Comparison of ENCODE assay signal across 9 cellular contexts in genomic region chr9:37293664-37294524, GRCh38.
DNase-seq lines count a peak whose midpoint lies in the region; ATAC-seq and TF ChIP-seq lines count a peak whose summit lies in the region.
"Had no signal": no experiment of that assay in that cellular context is flagged by ENCODE, and none has a peak within 500 bp of the region (broad histone marks: within the 10 kb centered on the region; RNA-seq: fewer than 3 reads in every experiment).

No MANE protein-coding gene starts in this region.

- H3K27ac ChIP-seq in sigmoid colon = no peak overlapping the region

- peak overlapping the region; percentile 44 to 81 (median 64) for H3K4me3 Mint-ChIP-seq in IgD-negative memory B cell
- no peak overlapping the region for H3K4me3 Mint-ChIP-seq in activated T-helper 1 cell treated with anti-CD3 and anti-CD28 coated beads, Interleukin-12 subunit alpha, Interleukin-12 subunit beta, Interleukin-2, Interleukin-4 antibody, amounts not matched to agents 30 ng/mL and 10 ng/mL and 1 ng/mL, durations not matched to agents 14 hours and 24 hours and 36 hours
- H3K4me3 Mint-ChIP-seq in effector memory CD8-positive, alpha-beta T cell = no peak overlapping the region
- H3K4me3 Mint-ChIP-seq: dendritic cell treated with granulocyte-macrophage colony-stimulating factor and Interleukin-4, amounts not matched to agents 40 ng/mL and 50 ng/mL, for 4 days had no signal

- intact Hi-C loops in sigmoid colon (cut with DNase I) = no loop called here
- intact Hi-C loops in activated T-helper 1 cell treated with anti-CD3 and anti-CD28 coated beads, Interleukin-12 subunit alpha, Interleukin-12 subunit beta, Interleukin-2, Interleukin-4 antibody, amounts not matched to agents 30 ng/mL and 10 ng/mL and 1 ng/mL, durations not matched to agents 14 hours and 24 hours and 36 hours (cut with micrococcal nuclease) = no loop called here

- H3K4me3 ChIP-seq in fibroblast of mammary gland (ENCODE audit: control insufficient read depth, low read depth, low read length) (no peak overlapping the region), sigmoid colon (no peak overlapping the region)

- H3K36me3 Mint-ChIP-seq in IgD-negative memory B cell = peaks cover 2% of the 10 kb centered on the region
- peaks cover 9% of the 10 kb centered on the region for H3K36me3 Mint-ChIP-seq in activated T-helper 1 cell treated with anti-CD3 and anti-CD28 coated beads, Interleukin-12 subunit alpha, Interleukin-12 subunit beta, Interleukin-2, Interleukin-4 antibody, amounts not matched to agents 30 ng/mL and 10 ng/mL and 1 ng/mL, durations not matched to agents 14 hours and 24 hours and 36 hours (ENCODE audit: low read depth)
- H3K36me3 Mint-ChIP-seq in effector memory CD8-positive, alpha-beta T cell (ENCODE audit: insufficient read depth) = peaks cover 3% of the 10 kb centered on the region

- TF ChIP-seq CTCF in GM10266 (IDR thresholded peaks at IDR 0.05; ENCODE audit: control insufficient read depth, insufficient read depth, low read depth, missing control alignments) = no peak
- no peak for TF ChIP-seq CTCF in fibroblast of mammary gland (conservative IDR thresholded peaks at IDR 0.05; ENCODE audit: control insufficient read depth, insufficient read depth, low read depth, low read length)
- no peak for TF ChIP-seq CTCF in sigmoid colon (IDR thresholded peaks at IDR 0.05)

- ATAC-seq in GM21423 (IDR thresholded peaks at IDR 0.05; ENCODE audit: unreplicated experiment) = peak; percentile 57
- ATAC-seq in effector memory CD8-positive, alpha-beta T cell (replicated peaks) = no peak

- DNase-seq in GM10266 (ENCODE audit: extremely low spot score) (peak; percentile 23), fibroblast of mammary gland (ENCODE audit: low read depth) (peak; percentile 75), sigmoid colon (no peak), NCI-H748 treated with DMSO at 0.1 percent for 48 hours (lab: John Stamatoyannopoulos, UW) (no peak)
- no peak for DNase-seq in activated T-helper 1 cell treated with anti-CD3 and anti-CD28 coated beads, Interleukin-12 subunit alpha, Interleukin-12 subunit beta, Interleukin-2, Interleukin-4 antibody, amounts not matched to agents 30 ng/mL and 10 ng/mL and 1 ng/mL, durations not matched to agents 14 hours and 24 hours and 36 hours (ENCODE audit: low spot score)
- no peak for DNase-seq in effector memory CD8-positive, alpha-beta T cell

- H3K4me1 ChIP-seq in sigmoid colon = peaks cover 0 to 29% (median 5%) of the 10 kb centered on the region in 4 donors

- no peaks in the 10 kb centered on the region for H3K27me3 ChIP-seq in sigmoid colon

- peak overlapping the region; percentile 63 to 94 (median 71) for H3K27ac Mint-ChIP-seq in IgD-negative memory B cell
- no peak overlapping the region for H3K27ac Mint-ChIP-seq in activated T-helper 1 cell treated with anti-CD3 and anti-CD28 coated beads, Interleukin-12 subunit alpha, Interleukin-12 subunit beta, Interleukin-2, Interleukin-4 antibody, amounts not matched to agents 30 ng/mL and 10 ng/mL and 1 ng/mL, durations not matched to agents 14 hours and 24 hours and 36 hours
- peak overlapping the region in 1 of 2 donors; percentile 71 for H3K27ac Mint-ChIP-seq in effector memory CD8-positive, alpha-beta T cell
- H3K27ac Mint-ChIP-seq: dendritic cell treated with granulocyte-macrophage colony-stimulating factor and Interleukin-4, amounts not matched to agents 40 ng/mL and 50 ng/mL, for 4 days had no signal

- H3K36me3 ChIP-seq in sigmoid colon = no peaks in the 10 kb centered on the region

- no peak for TF ChIP-seq POLR2A in sigmoid colon (IDR thresholded peaks at IDR 0.05)

- no peaks in the 10 kb centered on the region for H3K9me3 ChIP-seq in sigmoid colon

- H3K4me1 Mint-ChIP-seq in IgD-negative memory B cell = peaks cover 64 to 72% (median 70%) of the 10 kb centered on the region in 3 donors
- peaks cover 43% of the 10 kb centered on the region for H3K4me1 Mint-ChIP-seq in activated T-helper 1 cell treated with anti-CD3 and anti-CD28 coated beads, Interleukin-12 subunit alpha, Interleukin-12 subunit beta, Interleukin-2, Interleukin-4 antibody, amounts not matched to agents 30 ng/mL and 10 ng/mL and 1 ng/mL, durations not matched to agents 14 hours and 24 hours and 36 hours (ENCODE audit: low read depth)
- peaks cover 15 to 42% of the 10 kb centered on the region in 2 donors for H3K4me1 Mint-ChIP-seq in effector memory CD8-positive, alpha-beta T cell (ENCODE audit: low read depth in 2 of 2)

- WGBS in sigmoid colon, 2 donors = 50 to 79% methylated on average over 3 of the region's 3 CpGs

- no peak for TF ChIP-seq EP300 in sigmoid colon (IDR thresholded peaks at IDR 0.05)

- H3K9me3 Mint-ChIP-seq in IgD-negative memory B cell = no peaks in the 10 kb centered on the region
- H3K9me3 Mint-ChIP-seq in activated T-helper 1 cell treated with anti-CD3 and anti-CD28 coated beads, Interleukin-12 subunit alpha, Interleukin-12 subunit beta, Interleukin-2, Interleukin-4 antibody, amounts not matched to agents 30 ng/mL and 10 ng/mL and 1 ng/mL, durations not matched to agents 14 hours and 24 hours and 36 hours = no peaks in the 10 kb centered on the region
- no peaks in the 10 kb centered on the region for H3K9me3 Mint-ChIP-seq in effector memory CD8-positive, alpha-beta T cell
- H3K9me3 Mint-ChIP-seq: dendritic cell treated with granulocyte-macrophage colony-stimulating factor and Interleukin-4, amounts not matched to agents 40 ng/mL and 50 ng/mL, for 4 days had no signal

- H3K27me3 Mint-ChIP-seq in IgD-negative memory B cell = no peaks in the 10 kb centered on the region
- H3K27me3 Mint-ChIP-seq in activated T-helper 1 cell treated with anti-CD3 and anti-CD28 coated beads, Interleukin-12 subunit alpha, Interleukin-12 subunit beta, Interleukin-2, Interleukin-4 antibody, amounts not matched to agents 30 ng/mL and 10 ng/mL and 1 ng/mL, durations not matched to agents 14 hours and 24 hours and 36 hours (ENCODE audit: insufficient read depth) = no peaks in the 10 kb centered on the region
- H3K27me3 Mint-ChIP-seq in effector memory CD8-positive, alpha-beta T cell = no peaks in the 10 kb centered on the region
- H3K27me3 Mint-ChIP-seq: dendritic cell treated with granulocyte-macrophage colony-stimulating factor and Interleukin-4, amounts not matched to agents 40 ng/mL and 50 ng/mL, for 4 days had no signal

Comparison
In these comparisons a context has a peak if more than half of its experiments do, and no peak if none do; other contexts are left out.
1. DNase-seq: peak in GM10266 (single experiment) and fibroblast of mammary gland (single experiment); none in sigmoid colon (single experiment), NCI-H748 treated with DMSO at 0.1 percent for 48 hours (single experiment), activated T-helper 1 cell treated with anti-CD3 and anti-CD28 coated beads, Interleukin-12 subunit alpha, Interleukin-12 subunit beta, Interleukin-2, Interleukin-4 antibody, amounts not matched to agents 30 ng/mL and 10 ng/mL and 1 ng/mL, durations not matched to agents 14 hours and 24 hours and 36 hours (single experiment) and effector memory CD8-positive, alpha-beta T cell (0 of 3).
2. H3K4me3 Mint-ChIP-seq: peak in IgD-negative memory B cell (4 of 4); none in activated T-helper 1 cell treated with anti-CD3 and anti-CD28 coated beads, Interleukin-12 subunit alpha, Interleukin-12 subunit beta, Interleukin-2, Interleukin-4 antibody, amounts not matched to agents 30 ng/mL and 10 ng/mL and 1 ng/mL, durations not matched to agents 14 hours and 24 hours and 36 hours (single experiment) and effector memory CD8-positive, alpha-beta T cell (0 of 2).